13 cellular contexts compared by ENCODE assay signal in genomic region chr3:179942560-179943075, GRCh38.
DNase-seq lines count a peak whose midpoint lies in the region; ATAC-seq and TF ChIP-seq lines count a peak whose summit lies in the region.
"Had no signal": no experiment of that assay in that cellular context is flagged by ENCODE, and none has a peak within 500 bp of the region (broad histone marks: within the 10 kb centered on the region; RNA-seq: fewer than 3 reads in every experiment).

No MANE protein-coding gene starts in this region.

- H3K23ac ChIP-seq in mesenchymal stem cell (ENCODE audit: low read length in 2 of 2): no peak overlapping the region

- H2BK120ac ChIP-seq in mesenchymal stem cell (ENCODE audit: low read depth, low read length): no peak overlapping the region

- no peak for DNase-seq in HFFc6
- no peak for DNase-seq in astrocyte of the spinal cord (ENCODE audit: low read depth, low spot score)
- DNase-seq in mesenchymal stem cell: no peak
- DNase-seq in SIG-M5 (lab: John Stamatoyannopoulos, UW): no peak
- no peak for DNase-seq in T-helper 17 cell
- no peak for DNase-seq in aorta
- DNase-seq in mesothelial cell of epicardium (ENCODE audit: low spot score in 2 of 2, unreplicated experiment in 2 of 2): no peak
- DNase-seq: DMS 273 treated with DMSO at 0.1 percent for 48 hours; KBM-7; NCI-H524 treated with DMSO at 0.1 percent for 48 hours; stimulated activated naive B cell treated with anti-CD40 and anti-IgM and Interleukin-4, amounts not matched to agents 10 μg/mL and 1 μg/mL and 100 μg/mL, for 72 hours had no signal

- no peak overlapping the region for H3K27ac ChIP-seq in mesenchymal stem cell (ENCODE audit: low read length, poor library complexity, severe bottlenecking)
- H3K27ac ChIP-seq in aorta (ENCODE audit: low read depth in 1 of 2, low read length in 2 of 2): no peak overlapping the region

- 88% methylated on average over 9 of the region's 11 CpGs for WGBS in mesenchymal stem cell
- WGBS in aorta, 2 donors: 47 to 48% methylated on average over 11 of the region's 11 CpGs

- no peaks in the 10 kb centered on the region for H3K79me1 ChIP-seq in mesenchymal stem cell (replicated peaks; ENCODE audit: low read length, poor library complexity, severe bottlenecking)

- H3K4me3 ChIP-seq in astrocyte of the spinal cord (ENCODE audit: low read depth, low read length) (peak overlapping the region; percentile 45), mesenchymal stem cell (ENCODE audit: insufficient read depth in 1 of 2, low read depth in 1 of 2, low read length in 2 of 2) (peak overlapping the region; percentile 51 to 82), aorta (ENCODE audit: low read length in 2 of 2) (no peak overlapping the region)

- no peak overlapping the region for H3K14ac ChIP-seq in mesenchymal stem cell (ENCODE audit: low read length in 2 of 2)

- H3K27me3 Mint-ChIP-seq in HFFc6 (ENCODE audit: insufficient read depth): peaks cover 14% of the 10 kb centered on the region; the same call in 1 of the 2 replicates
- H3K27me3 Mint-ChIP-seq in T-helper 17 cell: peaks cover 34% of the 10 kb centered on the region
- H3K27me3 Mint-ChIP-seq in mesothelial cell of epicardium (ENCODE audit: low read depth): peaks cover 28% of the 10 kb centered on the region

- in situ Hi-C loops in astrocyte of the spinal cord (cut with HindIII; ENCODE audit: low sequenced_read_pairs): no loop called here

- no peak overlapping the region for H3K4ac ChIP-seq in mesenchymal stem cell (ENCODE audit: low read depth in 1 of 2, low read length in 2 of 2)

- H4K8ac ChIP-seq in mesenchymal stem cell (ENCODE audit: low read length): no peak overlapping the region

- H3K4me2 ChIP-seq in mesenchymal stem cell (ENCODE audit: low read length, poor library complexity, severe bottlenecking): peak overlapping the region; percentile 90

- H3K36me3 ChIP-seq in mesenchymal stem cell (ENCODE audit: control insufficient read depth in 1 of 2, insufficient read depth in 2 of 2, low read depth in 1 of 2, low read length in 2 of 2): no peaks in the 10 kb centered on the region
- no peaks in the 10 kb centered on the region for H3K36me3 ChIP-seq in aorta (ENCODE audit: control insufficient read depth in 1 of 2, insufficient read depth in 2 of 2, low read length in 1 of 2)

- H3K4me1 ChIP-seq in mesenchymal stem cell (ENCODE audit: control insufficient read depth, insufficient read depth, low read depth, low read length) (peaks cover 5% of the 10 kb centered on the region), aorta (ENCODE audit: control insufficient read depth in 1 of 2, insufficient read depth in 2 of 2, low read length in 2 of 2) (no peaks in the 10 kb centered on the region)

- no peak overlapping the region for H3K27ac Mint-ChIP-seq in HFFc6
- H3K27ac Mint-ChIP-seq in T-helper 17 cell: no peak overlapping the region
- H3K27ac Mint-ChIP-seq in mesothelial cell of epicardium: no peak overlapping the region
- H3K27ac Mint-ChIP-seq: activated naive CD8-positive, alpha-beta T cell treated with anti-CD3 and anti-CD28 coated beads, Interleukin-2, amount 50 U/mL, for 24 hours; stimulated activated naive B cell treated with anti-CD40 and anti-IgM and Interleukin-4, amounts not matched to agents 10 μg/mL and 1 μg/mL and 100 μg/mL, for 72 hours had no signal

- H2BK5ac ChIP-seq in mesenchymal stem cell (ENCODE audit: low read depth, low read length, poor library complexity, severe bottlenecking): no peak overlapping the region

- ATAC-seq in GM18498 (IDR thresholded peaks at IDR 0.05; ENCODE audit: unreplicated experiment) (peak; percentile 37), T-helper 17 cell (no peak), aorta (ENCODE audit: low FRiP score) (no peak)

- no peak overlapping the region for H3K18ac ChIP-seq in mesenchymal stem cell (ENCODE audit: low read depth in 1 of 2, low read length in 2 of 2)

- intact Hi-C loops in aorta (cut with DNase I): no loop called here

- no peak for TF ChIP-seq CTCF in HFFc6 (IDR thresholded peaks at IDR 0.05)
- no peak for TF ChIP-seq CTCF in astrocyte of the spinal cord (IDR thresholded peaks at IDR 0.05; ENCODE audit: low read depth, low read length)
- TF ChIP-seq CTCF in mesothelial cell of epicardium (IDR thresholded peaks at IDR 0.05; ENCODE audit: unreplicated experiment): no peak

- H3K9me3 ChIP-seq in mesenchymal stem cell (ENCODE audit: control insufficient read depth, low read length) (no peaks in the 10 kb centered on the region), T-helper 17 cell (ENCODE audit: control insufficient read depth, low read length, poor library complexity, severe bottlenecking) (no peaks in the 10 kb centered on the region), aorta (ENCODE audit: control insufficient read depth, low read length) (no peaks in the 10 kb centered on the region)

- no peak overlapping the region for H2BK12ac ChIP-seq in mesenchymal stem cell (ENCODE audit: low read length in 2 of 2)

- peak overlapping the region; percentile 72 for H3K9ac ChIP-seq in mesenchymal stem cell (ENCODE audit: low read length)

- peaks cover 0 to 7% of the 10 kb centered on the region in 2 experiments for H3K27me3 ChIP-seq in mesenchymal stem cell (ENCODE audit: control insufficient read depth in 1 of 2, insufficient read depth in 1 of 2, low read length in 2 of 2)
- H3K27me3 ChIP-seq in aorta (ENCODE audit: control insufficient read depth in 1 of 2, insufficient read depth in 2 of 2, low read length in 1 of 2): peaks cover 0 to 1% of the 10 kb centered on the region in 2 donors

- no peak overlapping the region for H2AFZ ChIP-seq in mesenchymal stem cell (ENCODE audit: low read depth, low read length)

- H3K36me3 Mint-ChIP-seq in HFFc6 (ENCODE audit: low read depth) (no peaks in the 10 kb centered on the region), T-helper 17 cell (ENCODE audit: low read depth) (no peaks in the 10 kb centered on the region), mesothelial cell of epicardium (no peaks in the 10 kb centered on the region)

- no peak overlapping the region for H4K91ac ChIP-seq in mesenchymal stem cell (ENCODE audit: low read length)

- H2BK15ac ChIP-seq in mesenchymal stem cell (ENCODE audit: low read depth, poor library complexity, severe bottlenecking): no peak overlapping the region

- H3K4me1 Mint-ChIP-seq in HFFc6 (ENCODE audit: low read depth) (0 out of 2 replicates have a peak, but pooled peaks cover 5% of the 10 kb centered on the region), T-helper 17 cell (peaks cover 5% of the 10 kb centered on the region), mesothelial cell of epicardium (no peaks in the 10 kb centered on the region)
- H3K4me1 Mint-ChIP-seq: activated naive CD8-positive, alpha-beta T cell treated with anti-CD3 and anti-CD28 coated beads, Interleukin-2, amount 50 U/mL, for 24 hours had no signal

- peak overlapping the region; percentile 74 for H3K4me3 Mint-ChIP-seq in HFFc6
- no peak overlapping the region for H3K4me3 Mint-ChIP-seq in T-helper 17 cell
- no peak overlapping the region for H3K4me3 Mint-ChIP-seq in mesothelial cell of epicardium
- H3K4me3 Mint-ChIP-seq: activated naive CD8-positive, alpha-beta T cell treated with anti-CD3 and anti-CD28 coated beads, Interleukin-2, amount 50 U/mL, for 24 hours had no signal

- H3K9me3 Mint-ChIP-seq in HFFc6 (no peaks in the 10 kb centered on the region), mesothelial cell of epicardium (no peaks in the 10 kb centered on the region)
- H3K9me3 Mint-ChIP-seq: activated naive CD8-positive, alpha-beta T cell treated with anti-CD3 and anti-CD28 coated beads, Interleukin-2, amount 50 U/mL, for 24 hours; stimulated activated naive B cell treated with anti-CD40 and anti-IgM and Interleukin-4, amounts not matched to agents 10 μg/mL and 1 μg/mL and 100 μg/mL, for 72 hours had no signal

- H2AK5ac ChIP-seq in mesenchymal stem cell (ENCODE audit: low read length, severe bottlenecking): no peak overlapping the region

Comparison
In these comparisons a context has a peak if more than half of its experiments do, and no peak if none do; other contexts are left out.
1. H3K4me3 ChIP-seq: peak in astrocyte of the spinal cord (single experiment) and mesenchymal stem cell (2 of 2); none in aorta (0 of 2).